Comparison of ENCODE assay signal across 12 cellular contexts in genomic region chr9:126528111-126528510, GRCh38.
"Had no signal": no experiment of that assay in that cellular context is flagged by ENCODE, and none has a peak within 500 bp of the region (broad histone marks: within the 10 kb centered on the region; RNA-seq: fewer than 3 reads in every experiment).

No MANE protein-coding gene starts in this region.

- H3K4me2 ChIP-seq: hepatocyte had no signal

- DNase-seq: activated CD4-positive, alpha-beta T cell treated with anti-CD3 and anti-CD28 coated beads for 36 hours; activated CD8-positive, alpha-beta memory T cell treated with anti-CD3 and anti-CD28 coated beads, Interleukin-2, amount 50 U/mL, for 4 hours; activated CD8-positive, alpha-beta T cell treated with anti-CD3 and anti-CD28 coated beads for 36 hours; activated naive CD4-positive, alpha-beta T cell treated with Interleukin-2 at 50 U/mL for 16 hours; activated naive CD8-positive, alpha-beta T cell treated with anti-CD3 and anti-CD28 coated beads, Interleukin-2, amount 50 U/mL, for 24 hours; effector memory CD4-positive, alpha-beta T cell; left colon; T-cell had no signal

- H3K36me3 Mint-ChIP-seq: natural killer cell treated with Interleukin-12 subunit alpha and Interleukin-12 subunit beta and Interleukin-15 and Interleukin-18, amount 100 ng/mL, for 72 hours; T-cell had no signal

- H3K27ac ChIP-seq: coronary artery, hepatocyte, VCaP had no signal

- H3K79me2 ChIP-seq: hepatocyte had no signal

- H3K4me3 ChIP-seq: coronary artery, hepatocyte had no signal

- H3K27ac Mint-ChIP-seq: activated CD4-positive, alpha-beta T cell treated with anti-CD3 and anti-CD28 coated beads for 36 hours; activated CD8-positive, alpha-beta T cell treated with anti-CD3 and anti-CD28 coated beads for 36 hours; activated naive CD8-positive, alpha-beta T cell treated with anti-CD3 and anti-CD28 coated beads, Interleukin-2, amount 50 U/mL, for 24 hours; T-cell had no signal

- H3K9me3 Mint-ChIP-seq: activated CD8-positive, alpha-beta T cell treated with anti-CD3 and anti-CD28 coated beads for 36 hours; activated naive CD8-positive, alpha-beta T cell treated with anti-CD3 and anti-CD28 coated beads, Interleukin-2, amount 50 U/mL, for 24 hours; natural killer cell treated with Interleukin-12 subunit alpha and Interleukin-12 subunit beta and Interleukin-15 and Interleukin-18, amount 100 ng/mL, for 72 hours; T-cell had no signal

- ATAC-seq: activated CD4-positive, alpha-beta T cell treated with anti-CD3 and anti-CD28 coated beads for 36 hours; activated CD8-positive, alpha-beta T cell treated with anti-CD3 and anti-CD28 coated beads for 36 hours; activated naive CD8-positive, alpha-beta T cell treated with anti-CD3 and anti-CD28 coated beads, Interleukin-2, amount 50 U/mL, for 24 hours; left colon; natural killer cell treated with Interleukin-12 subunit alpha and Interleukin-12 subunit beta and Interleukin-15 and Interleukin-18, amount 100 ng/mL, for 72 hours; T-cell had no signal

- H3K4me3 Mint-ChIP-seq: activated CD4-positive, alpha-beta T cell treated with anti-CD3 and anti-CD28 coated beads for 36 hours; activated CD8-positive, alpha-beta T cell treated with anti-CD3 and anti-CD28 coated beads for 36 hours; activated naive CD8-positive, alpha-beta T cell treated with anti-CD3 and anti-CD28 coated beads, Interleukin-2, amount 50 U/mL, for 24 hours; natural killer cell treated with Interleukin-12 subunit alpha and Interleukin-12 subunit beta and Interleukin-15 and Interleukin-18, amount 100 ng/mL, for 72 hours; T-cell had no signal

- H2AFZ ChIP-seq: hepatocyte had no signal

- H3K27me3 Mint-ChIP-seq: natural killer cell treated with Interleukin-12 subunit alpha and Interleukin-12 subunit beta and Interleukin-15 and Interleukin-18, amount 100 ng/mL, for 72 hours had no signal
